In genomic region chr1:234709473-234710279, GRCh38 we compare ENCODE assay signal across 13 cellular contexts.
A peak's percentile ranks its signal among the peaks of the same experiment; 100 is the strongest.
DNase-seq lines count a peak whose midpoint lies in the region; ATAC-seq, FAIRE-seq and TF ChIP-seq lines count a peak whose summit lies in the region.
"Had no signal": no experiment of that assay in that cellular context is flagged by ENCODE, and none has a peak within 500 bp of the region (broad histone marks: within the 10 kb centered on the region; RNA-seq: fewer than 3 reads in every experiment).

No MANE protein-coding gene starts in this region.

- H3K4me3 ChIP-seq in kidney (ENCODE audit: low read length in 2 of 2) (no peak overlapping the region), skeletal muscle tissue (ENCODE audit: low read length in 3 of 3) (no peak overlapping the region)
- H3K4me3 ChIP-seq: prostate gland had no signal

- H3K9me3 ChIP-seq in kidney (ENCODE audit: control insufficient read depth in 1 of 2, low read length in 2 of 2) (no peaks in the 10 kb centered on the region), skeletal muscle tissue (ENCODE audit: control insufficient read depth in 3 of 3, low read length in 3 of 3) (no peaks in the 10 kb centered on the region)
- H3K9me3 ChIP-seq: prostate gland had no signal

- no peak for FAIRE-seq in kidney (lab: Jason Lieb, UNC)
- FAIRE-seq: G401.6 had no signal

- intact Hi-C loops in kidney (cut with DNase I) = no loop called here
- intact Hi-C loops in activated CD4-positive, alpha-beta memory T cell treated with anti-CD3 and anti-CD28 coated beads for 36 hours (cut with micrococcal nuclease) = no loop called here

- DNase-seq in DMS53 (lab: John Stamatoyannopoulos, UW) (peak; percentile 59), DMS53 treated with DMSO at 0.1 percent for 48 hours (lab: John Stamatoyannopoulos, UW; ENCODE audit: unreplicated experiment) (no peak), SKM-1 treated with dmso at 0.1 percent for 144 hours (lab: John Stamatoyannopoulos, UW; ENCODE audit: unreplicated experiment) (peak; percentile 59), kidney (no peak)
- no peak for DNase-seq in activated CD8-positive, alpha-beta T cell treated with anti-CD3 and anti-CD28 coated beads, Interleukin-2, amount 10 ng/mL, durations not matched to agents 7 days and 5 days
- no peak for DNase-seq in activated CD4-positive, alpha-beta memory T cell treated with anti-CD3 and anti-CD28 coated beads for 36 hours
- no peak for DNase-seq in activated effector memory CD4-positive, alpha-beta T cell treated with anti-CD3 and anti-CD28 coated beads, Interleukin-2, amount 50 U/mL, for 16 hours
- DNase-seq: effector CD8-positive, alpha-beta T cell; NCI-H1436 treated with DMSO at 0.1 percent for 48 hours had no signal

- H3K9ac ChIP-seq in kidney (ENCODE audit: low read length in 2 of 2) = no peak overlapping the region
- H3K9ac ChIP-seq in skeletal muscle tissue (ENCODE audit: low read depth in 1 of 3, low read length in 3 of 3) = no peak overlapping the region

- H3K27ac ChIP-seq in kidney (ENCODE audit: low read depth in 2 of 2, low read length in 2 of 2) = peak overlapping the region; percentile 36 to 38
- H3K27ac ChIP-seq in skeletal muscle tissue (ENCODE audit: low read depth, low read length) = peak overlapping the region; percentile 34
- H3K27ac ChIP-seq: prostate gland had no signal

- H3K9me3 Mint-ChIP-seq in activated CD8-positive, alpha-beta T cell treated with anti-CD3 and anti-CD28 coated beads, Interleukin-2, amount 10 ng/mL, durations not matched to agents 7 days and 5 days (ENCODE audit: insufficient read depth) = no peaks in the 10 kb centered on the region
- H3K9me3 Mint-ChIP-seq in activated CD4-positive, alpha-beta memory T cell treated with anti-CD3 and anti-CD28 coated beads for 36 hours = no peaks in the 10 kb centered on the region

- no peak for ATAC-seq in activated CD8-positive, alpha-beta T cell treated with anti-CD3 and anti-CD28 coated beads, Interleukin-2, amount 10 ng/mL, durations not matched to agents 7 days and 5 days
- ATAC-seq: activated CD4-positive, CD25-positive, alpha-beta regulatory T cell treated with anti-CD3 and anti-CD28 coated beads, Interleukin-2, amount 50 U/mL, for 24 hours had no signal

- POLR2A ChIA-PET in activated CD8-positive, alpha-beta T cell treated with anti-CD3 and anti-CD28 coated beads, Interleukin-2, amount 10 ng/mL, durations not matched to agents 7 days and 5 days (lab: Charles Lee) = no interaction called here
- POLR2A ChIA-PET in activated CD4-positive, alpha-beta memory T cell treated with anti-CD3 and anti-CD28 coated beads for 36 hours (lab: Charles Lee) = no interaction called here

- H3K4me1 ChIP-seq in kidney (ENCODE audit: control insufficient read depth in 1 of 2, insufficient read depth in 1 of 2, low read depth in 1 of 2, low read length in 2 of 2) (peaks cover 0 to 10% of the 10 kb centered on the region in 2 donors), skeletal muscle tissue (ENCODE audit: control insufficient read depth in 3 of 3, insufficient read depth in 3 of 3, low read length in 3 of 3) (peaks cover 4 to 16% (median 13%) of the 10 kb centered on the region in 3 donors)
- H3K4me1 ChIP-seq: prostate gland had no signal

- peaks cover 7% of the 10 kb centered on the region for H3K4me1 Mint-ChIP-seq in activated CD8-positive, alpha-beta T cell treated with anti-CD3 and anti-CD28 coated beads, Interleukin-2, amount 10 ng/mL, durations not matched to agents 7 days and 5 days (ENCODE audit: low read depth)
- H3K4me1 Mint-ChIP-seq in activated CD4-positive, alpha-beta memory T cell treated with anti-CD3 and anti-CD28 coated beads for 36 hours (ENCODE audit: low read depth) = peaks cover 11% of the 10 kb centered on the region

- H3K36me3 ChIP-seq in kidney (ENCODE audit: control insufficient read depth in 1 of 2, insufficient read depth in 2 of 2, low read length in 2 of 2) (no peaks in the 10 kb centered on the region), skeletal muscle tissue (ENCODE audit: control insufficient read depth in 3 of 3, insufficient read depth in 3 of 3, low read length in 3 of 3) (no peaks in the 10 kb centered on the region)
- H3K36me3 ChIP-seq: prostate gland had no signal

- H3K36me3 Mint-ChIP-seq in activated CD8-positive, alpha-beta T cell treated with anti-CD3 and anti-CD28 coated beads, Interleukin-2, amount 10 ng/mL, durations not matched to agents 7 days and 5 days (ENCODE audit: low read depth) = no peaks in the 10 kb centered on the region
- H3K36me3 Mint-ChIP-seq in activated CD4-positive, alpha-beta memory T cell treated with anti-CD3 and anti-CD28 coated beads for 36 hours = no peaks in the 10 kb centered on the region

- TF ChIP-seq CTCF in kidney (IDR thresholded peaks at IDR 0.05; ENCODE audit: borderline replicate concordance, extremely low read depth, insufficient read depth) = no peak

- no peak overlapping the region for H3K27ac Mint-ChIP-seq in activated CD8-positive, alpha-beta T cell treated with anti-CD3 and anti-CD28 coated beads, Interleukin-2, amount 10 ng/mL, durations not matched to agents 7 days and 5 days
- H3K27ac Mint-ChIP-seq in activated CD4-positive, alpha-beta memory T cell treated with anti-CD3 and anti-CD28 coated beads for 36 hours = no peak overlapping the region

- CTCF ChIA-PET in activated CD8-positive, alpha-beta T cell treated with anti-CD3 and anti-CD28 coated beads, Interleukin-2, amount 10 ng/mL, durations not matched to agents 7 days and 5 days (lab: Charles Lee) = no interaction called here
- CTCF ChIA-PET in activated CD4-positive, alpha-beta memory T cell treated with anti-CD3 and anti-CD28 coated beads for 36 hours (lab: Charles Lee) = no interaction called here

- H3K4me3 Mint-ChIP-seq in activated CD8-positive, alpha-beta T cell treated with anti-CD3 and anti-CD28 coated beads, Interleukin-2, amount 10 ng/mL, durations not matched to agents 7 days and 5 days = no peak overlapping the region
- no peak overlapping the region for H3K4me3 Mint-ChIP-seq in activated CD4-positive, alpha-beta memory T cell treated with anti-CD3 and anti-CD28 coated beads for 36 hours

- H3K27me3 ChIP-seq in skeletal muscle tissue (ENCODE audit: control insufficient read depth in 3 of 3, insufficient read depth in 3 of 3, low read length in 3 of 3) = no peaks in the 10 kb centered on the region

- H3K27me3 Mint-ChIP-seq in activated CD8-positive, alpha-beta T cell treated with anti-CD3 and anti-CD28 coated beads, Interleukin-2, amount 10 ng/mL, durations not matched to agents 7 days and 5 days (ENCODE audit: low read depth) = no peaks in the 10 kb centered on the region
- no peaks in the 10 kb centered on the region for H3K27me3 Mint-ChIP-seq in activated CD4-positive, alpha-beta memory T cell treated with anti-CD3 and anti-CD28 coated beads for 36 hours

Comparison
In these comparisons a context has a peak if more than half of its experiments do, and no peak if none do; other contexts are left out.
1. DNase-seq: peak in DMS53 (single experiment) and SKM-1 treated with dmso at 0.1 percent for 144 hours (single experiment); none in DMS53 treated with DMSO at 0.1 percent for 48 hours (single experiment), kidney (single experiment), activated CD8-positive, alpha-beta T cell treated with anti-CD3 and anti-CD28 coated beads, Interleukin-2, amount 10 ng/mL, durations not matched to agents 7 days and 5 days (single experiment), activated CD4-positive, alpha-beta memory T cell treated with anti-CD3 and anti-CD28 coated beads for 36 hours (single experiment) and activated effector memory CD4-positive, alpha-beta T cell treated with anti-CD3 and anti-CD28 coated beads, Interleukin-2, amount 50 U/mL, for 16 hours (single experiment).